23 cellular contexts compared by ENCODE assay signal in genomic region chr10:104505521-104506041, GRCh38.
"Had no signal": no experiment of that assay in that cellular context is flagged by ENCODE, and none has a peak within 500 bp of the region (broad histone marks: within the 10 kb centered on the region; RNA-seq: fewer than 3 reads in every experiment).

No MANE protein-coding gene starts in this region.

- H3K36me3 ChIP-seq: esophagus squamous epithelium, gastroesophageal sphincter, neutrophil, spleen, tibial nerve had no signal

- DNase-seq: cortex of kidney; effector memory CD8-positive, alpha-beta T cell; esophagus squamous epithelium; foreskin fibroblast; glutamatergic neuron; left colon; left ventricle myocardium superior; mesenchymal stem cell; midbrain; psoas muscle; retina; spleen; stimulated activated CD4-positive, alpha-beta T cell treated with anti-CD3 and anti-CD28 coated beads, Interleukin-15, amount 100 ng/mL, for 24 hours; stimulated activated CD4-positive, alpha-beta T cell treated with anti-CD3 and anti-CD28 coated beads, Interleukin-1b, Interleukin-23, amount 100 ng/mL, for 48 hours; stimulated activated CD4-positive, alpha-beta T cell treated with anti-CD3 and anti-CD28 coated beads, Interleukin-4, amount 100 ng/mL, for 24 hours; stimulated activated naive CD8-positive, alpha-beta T cell treated with anti-CD3 and anti-CD28 coated beads, Interleukin-15, amount 100 ng/mL, for 72 hours; testis had no signal

- H3K27ac ChIP-seq: esophagus squamous epithelium, gastroesophageal sphincter, neutrophil, psoas muscle, spleen, testis, tibial nerve had no signal

- H3K4me1 ChIP-seq: esophagus squamous epithelium, gastroesophageal sphincter, psoas muscle, spleen, testis, tibial nerve had no signal

- H3K4me3 ChIP-seq: esophagus squamous epithelium, gastroesophageal sphincter, lung, psoas muscle, spleen, testis, tibial nerve had no signal

- H3K9me3 ChIP-seq: esophagus squamous epithelium, gastroesophageal sphincter, neutrophil, psoas muscle, spleen, testis, tibial nerve had no signal

- ATAC-seq: effector memory CD8-positive, alpha-beta T cell; gastroesophageal sphincter; left colon; left ventricle myocardium superior; psoas muscle; sciatic nerve; stimulated activated memory B cell treated with anti-CD40 and anti-IgM and Interleukin-4, amounts not matched to agents 10 μg/mL and 1 μg/mL and 100 μg/mL, for 72 hours; stimulated activated naive CD8-positive, alpha-beta T cell treated with anti-CD3 and anti-CD28 coated beads, Interleukin-15, amount 100 ng/mL, for 72 hours had no signal

- H3K27me3 ChIP-seq: testis, tibial nerve had no signal
